ENCODE assay signal across 14 cellular contexts in genomic region chr18:56489901-56490300, GRCh38.
"Had no signal": no experiment of that assay in that cellular context is flagged by ENCODE, and none has a peak within 500 bp of the region (broad histone marks: within the 10 kb centered on the region; RNA-seq: fewer than 3 reads in every experiment).

No MANE protein-coding gene starts in this region.

- ATAC-seq: activated CD4-positive, alpha-beta T cell treated with anti-CD3 and anti-CD28 coated beads for 36 hours; activated CD8-positive, alpha-beta T cell treated with anti-CD3 and anti-CD28 coated beads for 36 hours; activated T-cell treated with anti-CD3 and anti-CD28 coated beads, Interleukin-2, amount 50 U/mL, for 72 hours; esophagus mucosa; left lobe of liver had no signal

- DNase-seq: activated CD4-positive, alpha-beta T cell treated with anti-CD3 and anti-CD28 coated beads for 36 hours; activated CD8-positive, alpha-beta T cell treated with anti-CD3 and anti-CD28 coated beads for 36 hours; activated gamma-delta T cell; activated T-cell treated with anti-CD3 and anti-CD28 coated beads, Interleukin-2, amount 50 U/mL, for 72 hours; amniotic stem cell; caudate nucleus; mesenchymal stem cell; natural killer cell; retina; stimulated activated CD4-positive, alpha-beta T cell treated with anti-CD3 and anti-CD28 coated beads, Interleukin-15, amount 100 ng/mL, for 24 hours; stimulated activated CD4-positive, alpha-beta T cell treated with anti-CD3 and anti-CD28 coated beads, Interleukin-4, amount 100 ng/mL, for 1 hour; stimulated activated naive CD4-positive, alpha-beta T cell treated with Interleukin-2 at 50 U/mL for 16 hours had no signal
